13 cellular contexts compared by ENCODE assay signal in the genomic region with DNA sequence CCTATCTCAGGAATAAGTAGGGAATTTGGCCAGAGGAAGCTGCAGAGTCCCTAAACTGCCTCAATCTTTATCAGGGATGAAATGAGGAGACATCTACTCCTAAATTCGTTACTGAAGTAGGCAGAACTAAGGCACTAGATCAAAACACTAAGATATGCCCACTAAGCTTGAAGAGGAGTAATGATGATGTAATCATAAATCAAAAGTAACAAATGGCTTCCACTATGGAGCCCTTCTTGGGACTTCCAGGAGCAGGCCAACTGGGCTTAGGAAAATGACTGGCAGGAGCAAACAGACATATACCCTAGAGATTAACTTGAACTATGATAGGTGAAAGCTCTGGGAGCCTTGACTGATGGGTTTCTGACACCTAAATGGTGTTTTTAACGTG. TPM values are rescaled to one million over a fixed set of nuclear protein-coding genes. Genes with fewer than 3 reads are reported as not detected.
DNase-seq lines count a peak whose midpoint lies in the region; ATAC-seq, FAIRE-seq and TF ChIP-seq lines count a peak whose summit lies in the region.
"Had no signal": no experiment of that assay in that cellular context is flagged by ENCODE, and none has a peak within 500 bp of the region (broad histone marks: within the 10 kb centered on the region; RNA-seq: fewer than 3 reads in every experiment).

No MANE protein-coding gene starts in this region.

- no peaks in the 10 kb centered on the region for H3K27me3 Mint-ChIP-seq in CD4-positive, CD25-positive, alpha-beta regulatory T cell
- no peaks in the 10 kb centered on the region for H3K27me3 Mint-ChIP-seq in memory B cell

- H2AFZ ChIP-seq in PC-3 (ENCODE audit: low read length): peak overlapping the region; percentile 91; the same call in 1 of the 2 replicates

- peaks cover 39% of the 10 kb centered on the region for H3K36me3 ChIP-seq in CD4-positive, CD25-positive, alpha-beta regulatory T cell (ENCODE audit: control insufficient read depth, insufficient read depth, low read length)
- H3K36me3 ChIP-seq in PC-3 (ENCODE audit: low read depth, low read length): peaks cover under 1% of the 10 kb centered on the region; the same call in 1 of the 2 replicates

- no peaks in the 10 kb centered on the region for H3K9me2 ChIP-seq in PC-3 (replicated peaks; ENCODE audit: low read length)

- peak overlapping the region; percentile 85 for H3K4me2 ChIP-seq in PC-3 (ENCODE audit: low read length)

- H3K9me3 ChIP-seq in CD4-positive, CD25-positive, alpha-beta regulatory T cell (ENCODE audit: control insufficient read depth in 2 of 2, low read length in 2 of 2): peaks cover 0 to under 1% of the 10 kb centered on the region in 2 experiments
- no peaks in the 10 kb centered on the region for H3K9me3 ChIP-seq in PC-3 (ENCODE audit: low read length)
- H3K9me3 ChIP-seq: thoracic aorta had no signal

- intact Hi-C loops in PC-3 (cut with micrococcal nuclease): loop anchor here (5.0 kb wide), 1 partner anchor 158 kb away; no protein-coding TSS in a partner anchor

- POLR2A ChIA-PET in PC-3 (lab: Charles Lee; ENCODE audit: unreplicated experiment): no interaction called here

- no peak for ATAC-seq in CD4-positive, CD25-positive, alpha-beta regulatory T cell (ENCODE audit: low read depth in 2 of 2)
- ATAC-seq in PC-3: no peak
- ATAC-seq in memory B cell (ENCODE audit: low read depth): no peak
- no peak for ATAC-seq in HG03442 (IDR thresholded peaks at IDR 0.05; ENCODE audit: unreplicated experiment)

- no peak overlapping the region for H3K9ac ChIP-seq in PC-3 (ENCODE audit: low read length)

- H3K79me2 ChIP-seq in PC-3 (ENCODE audit: low read length): no peaks in the 10 kb centered on the region

- CTCF ChIA-PET in PC-3 (lab: Charles Lee): interaction anchor here (1.4 kb wide), 2 partner anchors 28 to 279 kb away, joined by 4 to 13 read pairs; no protein-coding TSS in a partner anchor

- no peak for DNase-seq in CD4-positive, CD25-positive, alpha-beta regulatory T cell
- no peak for DNase-seq in PC-3
- no peak for DNase-seq in memory B cell (ENCODE audit: low spot score in 2 of 2)
- DNase-seq in activated naive CD4-positive, alpha-beta T cell treated with anti-CD3 and anti-CD28 coated beads, Interleukin-2, amount 50 U/mL, for 16 hours: no peak
- DNase-seq in GM19239 (ENCODE audit: insufficient read length, low spot score): no peak
- DNase-seq: ACHN; activated CD4-positive, alpha-beta T cell treated with anti-CD3 and anti-CD28 coated beads, Interleukin-2, amount 50 U/mL, for 1 hour; NCI-H2081 treated with DMSO at 0.1 percent for 48 hours; SIG-M5; T-helper 9 cell had no signal

- H3K27me3 ChIP-seq in CD4-positive, CD25-positive, alpha-beta regulatory T cell (ENCODE audit: control insufficient read depth, insufficient read depth, low read length): no peaks in the 10 kb centered on the region
- H3K27me3 ChIP-seq in PC-3 (ENCODE audit: low read length): no peaks in the 10 kb centered on the region

- H3K36me3 Mint-ChIP-seq in CD4-positive, CD25-positive, alpha-beta regulatory T cell: peaks cover 47% of the 10 kb centered on the region
- peaks cover 29% of the 10 kb centered on the region for H3K36me3 Mint-ChIP-seq in memory B cell

- TF ChIP-seq CTCF in PC-3 (conservative IDR thresholded peaks at IDR 0.05; ENCODE audit: low read depth, low read length): no peak

- no peak for FAIRE-seq in GM19239 (lab: Jason Lieb, UNC)
- FAIRE-seq: colon had no signal

- no peak overlapping the region for H3K4me3 ChIP-seq in CD4-positive, CD25-positive, alpha-beta regulatory T cell (ENCODE audit: low read depth, low read length)
- H3K4me3 ChIP-seq in PC-3 (ENCODE audit: low read length): peak overlapping the region; percentile 78; the same call in 1 of the 2 replicates

- no peaks in the 10 kb centered on the region for H3K4me1 ChIP-seq in CD4-positive, CD25-positive, alpha-beta regulatory T cell (ENCODE audit: control insufficient read depth, insufficient read depth, low read length, poor library complexity, severe bottlenecking)
- peaks cover 12% of the 10 kb centered on the region for H3K4me1 ChIP-seq in PC-3 (ENCODE audit: insufficient read depth, low read length)

- no TSS peak for BruUV-seq in PC-3 (replicated peaks; lab: Mats Ljungman, UMichigan)

- peaks cover 0 to 27% (median 16%) of the 10 kb centered on the region in 4 donors for H3K4me1 Mint-ChIP-seq in CD4-positive, CD25-positive, alpha-beta regulatory T cell
- H3K4me1 Mint-ChIP-seq in memory B cell: peaks cover 16% of the 10 kb centered on the region

- no peak overlapping the region for H3K27ac ChIP-seq in CD4-positive, CD25-positive, alpha-beta regulatory T cell (ENCODE audit: insufficient read depth, low read length, poor library complexity, severe bottlenecking)
- no peak overlapping the region for H3K27ac ChIP-seq in PC-3 (ENCODE audit: low read length)

- no peak overlapping the region for H3K4me3 Mint-ChIP-seq in CD4-positive, CD25-positive, alpha-beta regulatory T cell
- no peak overlapping the region for H3K4me3 Mint-ChIP-seq in memory B cell

- H3K27ac Mint-ChIP-seq in CD4-positive, CD25-positive, alpha-beta regulatory T cell: peak overlapping the region in 2 of 3 donors; percentile 10 to 16
- H3K27ac Mint-ChIP-seq in memory B cell: peak overlapping the region; percentile 98

- H3F3A ChIP-seq in PC-3 (ENCODE audit: low read length, unreplicated experiment): no peaks in the 10 kb centered on the region

- H4K20me1 ChIP-seq in PC-3 (ENCODE audit: low read length): no peaks in the 10 kb centered on the region

- peaks cover 0 to 4% (median 0%) of the 10 kb centered on the region in 7 donors for H3K9me3 Mint-ChIP-seq in CD4-positive, CD25-positive, alpha-beta regulatory T cell
- H3K9me3 Mint-ChIP-seq in memory B cell: no peaks in the 10 kb centered on the region

RNA-seq across cellular contexts. Expression of a gene that starts 15.4 kb away (rescaled TPM):
- 2.7 TPM for total RNA-seq in CD4-positive, CD25-positive, alpha-beta regulatory T cell
- 1 to 10 TPM; 1.2 to 2.2 (median 1.7) TPM for polyA plus RNA-seq in CD4-positive, CD25-positive, alpha-beta regulatory T cell
- total RNA-seq in PC-3 (2014; rRNA removed): 0.58 and 0.95 TPM in 2 replicates

RNA-seq across cellular contexts. Expression of a gene that starts 34.4 kb away (rescaled TPM):
- total RNA-seq in CD4-positive, CD25-positive, alpha-beta regulatory T cell: 2.3 TPM
- 1 to 10 TPM; 1.5 to 3.6 (median 3.1) TPM for polyA plus RNA-seq in CD4-positive, CD25-positive, alpha-beta regulatory T cell
- total RNA-seq in PC-3 (2014; rRNA removed): 1.9 and 2.3 TPM in 2 replicates

RNA-seq across cellular contexts. Expression of a gene that starts 48.2 kb away (rescaled TPM):
- total RNA-seq in CD4-positive, CD25-positive, alpha-beta regulatory T cell: 0.52 TPM
- polyA plus RNA-seq in CD4-positive, CD25-positive, alpha-beta regulatory T cell: under 1 TPM in 1 of 4 donors, not detected in 3; 0.34 TPM
- total RNA-seq in PC-3 (2014; rRNA removed): 10.7 and 16.9 TPM in 2 replicates

RNA-seq across cellular contexts. Expression of a gene that starts 59.2 kb away (rescaled TPM):
- 0.69 TPM for total RNA-seq in CD4-positive, CD25-positive, alpha-beta regulatory T cell
- under 1 TPM in 2 of 4 donors, not detected in 2; 0.09 to 0.13 TPM for polyA plus RNA-seq in CD4-positive, CD25-positive, alpha-beta regulatory T cell
- total RNA-seq in PC-3 (2014; rRNA removed): 2.2 and 3.4 TPM in 2 replicates
